Comparison of ENCODE assay signal across 8 cellular contexts in the genomic region with DNA sequence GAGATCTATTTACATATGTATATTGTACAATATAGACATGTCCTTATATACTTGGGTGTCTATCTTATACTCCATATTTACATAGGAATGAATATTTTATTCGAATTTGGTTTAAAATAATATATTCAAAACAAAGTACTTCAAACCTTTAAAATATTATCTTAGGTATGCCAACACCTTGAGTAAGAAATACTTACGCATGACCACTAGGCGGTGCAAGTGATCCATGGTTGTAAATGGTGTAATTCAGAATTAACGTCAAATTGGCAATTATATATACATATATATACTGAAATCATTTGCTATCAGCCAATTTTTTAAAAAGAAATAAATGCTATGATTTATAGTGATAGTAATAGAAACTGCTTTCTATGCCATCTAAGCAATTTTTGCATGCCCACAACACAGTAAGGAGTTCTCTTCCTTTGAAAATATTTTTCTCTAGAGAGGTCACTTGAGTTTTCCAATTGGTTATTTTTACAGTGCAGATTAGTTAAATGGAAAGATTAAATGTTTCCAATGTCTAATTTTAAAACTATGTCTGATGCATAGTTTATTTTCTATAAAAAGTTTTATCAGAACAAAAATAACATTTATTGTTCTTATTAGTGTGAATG.
DNase-seq lines count a peak whose midpoint lies in the region; ATAC-seq and FAIRE-seq lines count a peak whose summit lies in the region.

No MANE protein-coding gene starts in this region.

- FAIRE-seq in RCC 7860 (lab: Jason Lieb, UNC) (peak; percentile 82), islet of Langerhans (lab: Jason Lieb, UNC) (peak; percentile 99)

- peaks cover 10% of the 10 kb centered on the region for H3K4me1 Mint-ChIP-seq in T-helper 2 cell treated with Interferon-gamma antibody and Interleukin-4, amounts not matched to agents 5 μg/mL and 100 μg/mL, for 36 hours (ENCODE audit: low read depth)

- DNase-seq in T-helper 2 cell = peak in 4 of 5 experiments; percentile 9 to 76 (median 30)
- DNase-seq in T-helper 2 cell treated with Interferon-gamma antibody and Interleukin-4, amounts not matched to agents 5 μg/mL and 100 μg/mL, for 36 hours (ENCODE audit: low spot score) = no peak
- DNase-seq in RCC 7860 (ENCODE audit: low spot score) = peak; percentile 11
- peak; percentile 30 for DNase-seq in activated naive CD8-positive, alpha-beta T cell treated with anti-CD3 and anti-CD28 coated beads, Interleukin-2, amount 50 U/mL, for 16 hours (ENCODE audit: low read depth, low spot score)
- DNase-seq in stimulated activated CD4-positive, alpha-beta T cell treated with anti-CD3 and anti-CD28 coated beads, TNF-alpha, amount 100 ng/mL, for 24 hours (ENCODE audit: low read depth in 3 of 3) = peak; percentile 15 to 43 (median 26)
- no peak for DNase-seq in NCI-H226

- ATAC-seq in HG03469 (IDR thresholded peaks at IDR 0.05; ENCODE audit: unreplicated experiment) = peak; percentile 28

- H3K27ac Mint-ChIP-seq in T-helper 2 cell treated with Interferon-gamma antibody and Interleukin-4, amounts not matched to agents 5 μg/mL and 100 μg/mL, for 36 hours = no peak overlapping the region

- H3K36me3 Mint-ChIP-seq in T-helper 2 cell treated with Interferon-gamma antibody and Interleukin-4, amounts not matched to agents 5 μg/mL and 100 μg/mL, for 36 hours (ENCODE audit: low read depth) = no peaks in the 10 kb centered on the region

- H3K27me3 Mint-ChIP-seq in T-helper 2 cell treated with Interferon-gamma antibody and Interleukin-4, amounts not matched to agents 5 μg/mL and 100 μg/mL, for 36 hours (ENCODE audit: low read depth) = peaks cover 20% of the 10 kb centered on the region

- H3K9me3 Mint-ChIP-seq in T-helper 2 cell treated with Interferon-gamma antibody and Interleukin-4, amounts not matched to agents 5 μg/mL and 100 μg/mL, for 36 hours = no peaks in the 10 kb centered on the region

- H3K4me3 Mint-ChIP-seq in T-helper 2 cell treated with Interferon-gamma antibody and Interleukin-4, amounts not matched to agents 5 μg/mL and 100 μg/mL, for 36 hours = no peak overlapping the region

Comparison
In these comparisons a context has a peak if more than half of its experiments do, and no peak if none do; other contexts are left out.
1. DNase-seq: peak in T-helper 2 cell (4 of 5), RCC 7860 (single experiment), activated naive CD8-positive, alpha-beta T cell treated with anti-CD3 and anti-CD28 coated beads, Interleukin-2, amount 50 U/mL, for 16 hours (single experiment) and stimulated activated CD4-positive, alpha-beta T cell treated with anti-CD3 and anti-CD28 coated beads, TNF-alpha, amount 100 ng/mL, for 24 hours (3 of 3); none in T-helper 2 cell treated with Interferon-gamma antibody and Interleukin-4, amounts not matched to agents 5 μg/mL and 100 μg/mL, for 36 hours (single experiment) and NCI-H226 (single experiment).